ENCODE assay signal across 17 cellular contexts in the genomic region with DNA sequence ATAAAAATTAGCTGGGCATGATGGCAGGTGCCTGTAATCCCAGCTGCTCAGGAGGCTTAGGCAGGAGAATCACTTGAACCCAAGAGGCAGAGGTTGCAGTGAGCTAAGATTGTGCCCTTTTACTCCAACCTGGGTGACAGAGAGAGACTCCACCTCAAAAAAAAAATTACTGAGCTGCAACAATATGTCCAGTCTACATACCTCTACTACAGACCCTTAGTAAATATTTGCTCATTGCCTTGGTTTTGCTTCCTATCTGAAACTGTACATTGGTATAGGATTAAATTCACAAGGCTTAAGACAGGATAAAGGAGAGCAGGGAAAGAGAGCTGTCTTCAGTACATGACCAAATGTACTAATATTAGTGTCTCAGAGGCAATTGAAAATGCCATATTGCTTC. TPM values are rescaled to one million over a fixed set of nuclear protein-coding genes. Genes with fewer than 3 reads are reported as not detected.
DNase-seq lines count a peak whose midpoint lies in the region; ATAC-seq and TF ChIP-seq lines count a peak whose summit lies in the region.
"Had no signal": no experiment of that assay in that cellular context is flagged by ENCODE, and none has a peak within 500 bp of the region (broad histone marks: within the 10 kb centered on the region; RNA-seq: fewer than 3 reads in every experiment).

No MANE protein-coding gene starts in this region.

- H3K4me3 ChIP-seq in CD4-positive, CD25-positive, alpha-beta regulatory T cell (ENCODE audit: low read depth, low read length): no peak overlapping the region
- H3K4me3 ChIP-seq in Caco-2 (ENCODE audit: low read depth, low read length) (no peak overlapping the region), left ventricle myocardium inferior (no peak overlapping the region)
- H3K4me3 ChIP-seq: A549, BLaER1, GM12878 had no signal

- no peaks in the 10 kb centered on the region for H3K36me3 ChIP-seq in CD4-positive, CD25-positive, alpha-beta regulatory T cell (ENCODE audit: control insufficient read depth, insufficient read depth, low read length)
- H3K36me3 ChIP-seq in Caco-2 (ENCODE audit: control insufficient read depth, insufficient read depth, low read length) (no peaks in the 10 kb centered on the region), left ventricle myocardium inferior (no peaks in the 10 kb centered on the region)
- H3K36me3 ChIP-seq: BLaER1 had no signal

- TF ChIP-seq CTCF in Caco-2 (IDR thresholded peaks at IDR 0.05; ENCODE audit: insufficient read depth in 1 of 2, low read depth in 1 of 2, low read length in 1 of 2, severe bottlenecking in 1 of 2, unreplicated experiment in 1 of 2) (no peak), left ventricle myocardium inferior (IDR thresholded peaks at IDR 0.05; ENCODE audit: borderline replicate concordance) (no peak)

- no peak for DNase-seq in activated CD4-positive, alpha-beta T cell treated with anti-CD3 and anti-CD28 coated beads for 36 hours
- DNase-seq in activated CD4-positive, alpha-beta T cell treated with anti-CD3 and anti-CD28 coated beads for 48 hours: no peak
- DNase-seq in CD4-positive, CD25-positive, alpha-beta regulatory T cell: no peak
- peak in 1 of 2 experiments; percentile 20 for DNase-seq in Caco-2
- DNase-seq in T-helper 17 cell: no peak
- DNase-seq in left ventricle myocardium inferior: no peak
- DNase-seq in GOT3 (lab: John Stamatoyannopoulos, UW): no peak
- DNase-seq in GM03348 (ENCODE audit: low spot score): no peak
- DNase-seq: Calu3, GDM1, H9 had no signal

- no peak for ATAC-seq in activated CD4-positive, alpha-beta T cell treated with anti-CD3 and anti-CD28 coated beads for 36 hours
- ATAC-seq in CD4-positive, CD25-positive, alpha-beta regulatory T cell (ENCODE audit: low read depth in 2 of 2): no peak
- no peak for ATAC-seq in T-helper 17 cell
- ATAC-seq: A549, GM12878 had no signal

- H3K9me3 ChIP-seq in CD4-positive, CD25-positive, alpha-beta regulatory T cell (ENCODE audit: control insufficient read depth in 2 of 2, low read length in 2 of 2): no peaks in the 10 kb centered on the region
- H3K9me3 ChIP-seq in Caco-2: no peaks in the 10 kb centered on the region
- H3K9me3 ChIP-seq in T-helper 17 cell (ENCODE audit: control insufficient read depth, low read length, poor library complexity, severe bottlenecking): no peaks in the 10 kb centered on the region
- H3K9me3 ChIP-seq in left ventricle myocardium inferior (replicated peaks): no peaks in the 10 kb centered on the region
- H3K9me3 ChIP-seq: A549, BLaER1 had no signal

- no peaks in the 10 kb centered on the region for H3K27me3 Mint-ChIP-seq in activated CD4-positive, alpha-beta T cell treated with anti-CD3 and anti-CD28 coated beads for 36 hours
- H3K27me3 Mint-ChIP-seq in CD4-positive, CD25-positive, alpha-beta regulatory T cell: no peaks in the 10 kb centered on the region
- H3K27me3 Mint-ChIP-seq in Caco-2 (ENCODE audit: insufficient read depth, unreplicated experiment) (no peaks in the 10 kb centered on the region), T-helper 17 cell (no peaks in the 10 kb centered on the region)

- H3K27ac Mint-ChIP-seq in activated CD4-positive, alpha-beta T cell treated with anti-CD3 and anti-CD28 coated beads for 36 hours: peak overlapping the region; percentile 15
- H3K27ac Mint-ChIP-seq in CD4-positive, CD25-positive, alpha-beta regulatory T cell: peak overlapping the region; percentile 43 to 77 (median 51)
- H3K27ac Mint-ChIP-seq in Caco-2 (ENCODE audit: unreplicated experiment): peak overlapping the region; percentile 36
- peak overlapping the region; percentile 97 for H3K27ac Mint-ChIP-seq in T-helper 17 cell
- H3K27ac Mint-ChIP-seq: CD14-positive monocyte, H9 had no signal

- peaks cover 59% of the 10 kb centered on the region for H3K4me1 Mint-ChIP-seq in activated CD4-positive, alpha-beta T cell treated with anti-CD3 and anti-CD28 coated beads for 36 hours
- H3K4me1 Mint-ChIP-seq in CD4-positive, CD25-positive, alpha-beta regulatory T cell: peaks cover 12 to 73% (median 29%) of the 10 kb centered on the region in 4 donors
- H3K4me1 Mint-ChIP-seq in Caco-2 (ENCODE audit: low read depth, unreplicated experiment) (peaks cover 41% of the 10 kb centered on the region), T-helper 17 cell (peaks cover 59% of the 10 kb centered on the region)

- no TSS peak for BruUV-seq in Caco-2 (replicated peaks; lab: Mats Ljungman, UMichigan)

- H3K27ac ChIP-seq in CD4-positive, CD25-positive, alpha-beta regulatory T cell (ENCODE audit: insufficient read depth, low read length, poor library complexity, severe bottlenecking): no peak overlapping the region
- no peak overlapping the region for H3K27ac ChIP-seq in left ventricle myocardium inferior (replicated peaks)
- H3K27ac ChIP-seq: 22Rv1, A549, BLaER1, KMS-11 had no signal

- POLR2A ChIA-PET in activated CD4-positive, alpha-beta T cell treated with anti-CD3 and anti-CD28 coated beads for 36 hours (lab: Charles Lee): interaction anchor here (0.7 kb wide), 2 partner anchors 32 to 94 kb away, joined by 4 to 5 read pairs; no protein-coding TSS in a partner anchor
- POLR2A ChIA-PET in Caco-2 (lab: Charles Lee): interaction anchor here (0.6 to 0.9 kb wide), 2 partner anchors 33 to 57 kb away, joined by 3 to 5 read pairs; no protein-coding TSS in a partner anchor

- H3K36me3 Mint-ChIP-seq in activated CD4-positive, alpha-beta T cell treated with anti-CD3 and anti-CD28 coated beads for 36 hours (ENCODE audit: low read depth): peaks cover 4% of the 10 kb centered on the region
- H3K36me3 Mint-ChIP-seq in CD4-positive, CD25-positive, alpha-beta regulatory T cell: no peaks in the 10 kb centered on the region
- H3K36me3 Mint-ChIP-seq in Caco-2 (ENCODE audit: insufficient read depth, unreplicated experiment) (no peaks in the 10 kb centered on the region), T-helper 17 cell (ENCODE audit: low read depth) (peaks cover 4% of the 10 kb centered on the region)

- peaks cover 26% of the 10 kb centered on the region for H3K4me1 ChIP-seq in CD4-positive, CD25-positive, alpha-beta regulatory T cell (ENCODE audit: control insufficient read depth, insufficient read depth, low read length, poor library complexity, severe bottlenecking)
- H3K4me1 ChIP-seq in Caco-2 (peaks cover 53% of the 10 kb centered on the region), left ventricle myocardium inferior (peaks cover 17% of the 10 kb centered on the region)

- peaks cover 4% of the 10 kb centered on the region for H3K9me3 Mint-ChIP-seq in activated CD4-positive, alpha-beta T cell treated with anti-CD3 and anti-CD28 coated beads for 36 hours (ENCODE audit: low read depth)
- no peaks in the 10 kb centered on the region for H3K9me3 Mint-ChIP-seq in CD4-positive, CD25-positive, alpha-beta regulatory T cell
- no peaks in the 10 kb centered on the region for H3K9me3 Mint-ChIP-seq in Caco-2 (ENCODE audit: unreplicated experiment)
- H3K9me3 Mint-ChIP-seq: H9 had no signal

- peaks cover 1% of the 10 kb centered on the region for H3K27me3 ChIP-seq in CD4-positive, CD25-positive, alpha-beta regulatory T cell (ENCODE audit: control insufficient read depth, insufficient read depth, low read length)
- H3K27me3 ChIP-seq in Caco-2 (replicated peaks; ENCODE audit: control insufficient read depth, insufficient read depth, low read length): no peaks in the 10 kb centered on the region
- H3K27me3 ChIP-seq in left ventricle myocardium inferior (ENCODE audit: low read depth): no peaks in the 10 kb centered on the region
- H3K27me3 ChIP-seq: BLaER1 had no signal

- intact Hi-C loops in activated CD4-positive, alpha-beta T cell treated with anti-CD3 and anti-CD28 coated beads for 36 hours (cut with DNase I, micrococcal nuclease): no loop called here
- intact Hi-C loops in Caco-2 (cut with micrococcal nuclease; ENCODE audit: unreplicated experiment) (loop anchor here (1.0 kb wide), 1 partner anchor 9 kb away; no protein-coding TSS in a partner anchor), left ventricle myocardium inferior (cut with micrococcal nuclease) (no loop called here)

- CTCF ChIA-PET in activated CD4-positive, alpha-beta T cell treated with anti-CD3 and anti-CD28 coated beads for 36 hours (lab: Charles Lee): interaction anchor here (0.5 to 1.1 kb wide), 3 partner anchors 9 to 85 kb away, joined by 3 read pairs; no protein-coding TSS in a partner anchor
- CTCF ChIA-PET in Caco-2 (lab: Charles Lee): interaction anchor here (0.6 to 1.5 kb wide), 4 partner anchors 32 to 90 kb away, joined by 4 to 6 read pairs (median 4); no protein-coding TSS in a partner anchor

- no peak overlapping the region for H3K4me3 Mint-ChIP-seq in activated CD4-positive, alpha-beta T cell treated with anti-CD3 and anti-CD28 coated beads for 36 hours
- no peak overlapping the region for H3K4me3 Mint-ChIP-seq in CD4-positive, CD25-positive, alpha-beta regulatory T cell
- H3K4me3 Mint-ChIP-seq in Caco-2 (ENCODE audit: unreplicated experiment) (no peak overlapping the region), T-helper 17 cell (no peak overlapping the region)
- H3K4me3 Mint-ChIP-seq: CD14-positive monocyte, H9 had no signal

RNA-seq across cellular contexts. Expression of a gene that starts 8.1 kb away (rescaled TPM):
- total RNA-seq in activated CD4-positive, alpha-beta T cell treated with anti-CD3 and anti-CD28 coated beads for 36 hours: 10 to 100 TPM; 49.4 to 67.5 TPM
- total RNA-seq in CD4-positive, CD25-positive, alpha-beta regulatory T cell: 105 TPM
- polyA plus RNA-seq in CD4-positive, CD25-positive, alpha-beta regulatory T cell: 100 to 1,000 TPM; 101 to 143 (median 129) TPM
- 63.7 and 72.3 TPM in 2 replicates for total RNA-seq in Caco-2 (2022)
- total RNA-seq in T-helper 17 cell: 100 to 1,000 TPM; 187 to 205 TPM
- 18.4 TPM for total RNA-seq in left ventricle myocardium inferior

Comparison
In these comparisons a context has a peak if more than half of its experiments do, and no peak if none do; other contexts are left out.
1. H3K27ac Mint-ChIP-seq: peak in every context shown above with its lines; median percentile 97 in T-helper 17 cell; 51 in CD4-positive, CD25-positive, alpha-beta regulatory T cell; 36 in Caco-2; 15 in activated CD4-positive, alpha-beta T cell treated with anti-CD3 and anti-CD28 coated beads for 36 hours.